7 cellular contexts compared by ENCODE assay signal in genomic region chr12:112194601-112195247, GRCh38.
"Had no signal": no experiment of that assay in that cellular context is flagged by ENCODE, and none has a peak within 500 bp of the region (broad histone marks: within the 10 kb centered on the region; RNA-seq: fewer than 3 reads in every experiment).

No MANE protein-coding gene starts in this region.

- H3K27ac Mint-ChIP-seq: H9 had no signal

- ATAC-seq: K562 had no signal

- H3K9me3 Mint-ChIP-seq: H9 had no signal

- H3K4me3 Mint-ChIP-seq: H9 had no signal

- DNase-seq: GM23248, GOT3, H9, HCEC 1CT, IMR-90, KG1 had no signal
